In genomic region chr6:157457787-157458186, GRCh38 we compare ENCODE assay signal across 18 cellular contexts.
A peak's percentile ranks its signal among the peaks of the same experiment; 100 is the strongest.
DNase-seq lines count a peak whose midpoint lies in the region; ATAC-seq and TF ChIP-seq lines count a peak whose summit lies in the region.
"Had no signal": no experiment of that assay in that cellular context is flagged by ENCODE, and none has a peak within 500 bp of the region (broad histone marks: within the 10 kb centered on the region; RNA-seq: fewer than 3 reads in every experiment).

No MANE protein-coding gene starts in this region.

- TF ChIP-seq CTCF in dorsolateral prefrontal cortex (IDR thresholded peaks at IDR 0.05 in 54 of 56, conservative IDR thresholded peaks at IDR 0.05 in 2 of 56; ENCODE audit: low read depth in 1 of 56, partially characterized antibody in 56 of 56) (no peak), prostate gland (IDR thresholded peaks at IDR 0.05) (no peak)

- no peak overlapping the region for H3K4me3 ChIP-seq in dorsolateral prefrontal cortex
- no peak overlapping the region for H3K4me3 ChIP-seq in prostate gland
- H3K4me3 ChIP-seq: HAP-1 had no signal

- intact Hi-C loops in activated CD4-positive, alpha-beta T cell treated with anti-CD3 and anti-CD28 coated beads, Interleukin-2, amount 10 ng/mL, durations not matched to agents 24 days and 14 days (cut with micrococcal nuclease), result no loop called here
- intact Hi-C loops in dorsolateral prefrontal cortex (cut with DNase I) (loop anchor here in 1 of 2 donors (5.0 to 10.0 kb wide), 2 partner anchors 75 to 133 kb away; partner anchors contain the start of gene TMEM242), prostate gland (cut with DNase I) (no loop called here)

- no peaks in the 10 kb centered on the region for H3K9me3 ChIP-seq in prostate gland
- H3K9me3 ChIP-seq: HAP-1 had no signal

- peaks cover 7% of the 10 kb centered on the region for H3K4me1 ChIP-seq in prostate gland (replicated peaks)

- peaks cover 56% of the 10 kb centered on the region for H3K4me1 Mint-ChIP-seq in activated CD4-positive, alpha-beta T cell treated with anti-CD3 and anti-CD28 coated beads, Interleukin-2, amount 10 ng/mL, durations not matched to agents 24 days and 14 days

- peak overlapping the region; percentile 46 for H3K27ac Mint-ChIP-seq in activated CD4-positive, alpha-beta T cell treated with anti-CD3 and anti-CD28 coated beads, Interleukin-2, amount 10 ng/mL, durations not matched to agents 24 days and 14 days
- H3K27ac Mint-ChIP-seq: HFFc6 had no signal

- TF ChIP-seq POLR2A in prostate gland (IDR thresholded peaks at IDR 0.05), result no peak

- H3K36me3 ChIP-seq in prostate gland, result no peaks in the 10 kb centered on the region
- H3K36me3 ChIP-seq: HAP-1 had no signal

- DNase-seq in activated CD4-positive, alpha-beta T cell treated with anti-CD3 and anti-CD28 coated beads, Interleukin-2, amount 10 ng/mL, durations not matched to agents 24 days and 14 days, result no peak
- no peak for DNase-seq in activated CD4-positive, alpha-beta T cell treated with anti-CD3 and anti-CD28 coated beads for 1 hour
- no peak for DNase-seq in dorsolateral prefrontal cortex
- DNase-seq in prostate gland (ENCODE audit: low spot score), result peak; percentile 40
- DNase-seq in stimulated activated CD4-positive, alpha-beta T cell treated with anti-CD3 and anti-CD28 coated beads, Interleukin-15, amount 100 ng/mL, for 24 hours, result no peak
- DNase-seq in SW 1271 (lab: John Stamatoyannopoulos, UW), result no peak
- DNase-seq: AML-193; C1 segment of cervical spinal cord; Calu3; CD4-positive, alpha-beta memory T cell; COR-L47; DND-41; GOT3; HFFc6 had no signal

- no peak for ATAC-seq in GM21447 (IDR thresholded peaks at IDR 0.05; ENCODE audit: unreplicated experiment)

- H3K36me3 Mint-ChIP-seq in activated CD4-positive, alpha-beta T cell treated with anti-CD3 and anti-CD28 coated beads, Interleukin-2, amount 10 ng/mL, durations not matched to agents 24 days and 14 days (ENCODE audit: low read depth), result peaks cover 19% of the 10 kb centered on the region
- H3K36me3 Mint-ChIP-seq: CD4-positive, alpha-beta memory T cell had no signal

- H3K27me3 Mint-ChIP-seq in activated CD4-positive, alpha-beta T cell treated with anti-CD3 and anti-CD28 coated beads, Interleukin-2, amount 10 ng/mL, durations not matched to agents 24 days and 14 days, result no peaks in the 10 kb centered on the region
- H3K27me3 Mint-ChIP-seq: CD4-positive, alpha-beta memory T cell had no signal

- 56% methylated on average over 6 of the region's 6 CpGs for WGBS in prostate gland

- H3K4me3 Mint-ChIP-seq in activated CD4-positive, alpha-beta T cell treated with anti-CD3 and anti-CD28 coated beads, Interleukin-2, amount 10 ng/mL, durations not matched to agents 24 days and 14 days, result no peak overlapping the region
- H3K4me3 Mint-ChIP-seq: CD4-positive, alpha-beta memory T cell; HFFc6 had no signal

- H3K27ac ChIP-seq in dorsolateral prefrontal cortex, result peak overlapping the region in 34 of 59 donors; percentile 12 to 98 (median 90)
- peak overlapping the region; percentile 14 to 26 for H3K27ac ChIP-seq in prostate gland
- H3K27ac ChIP-seq in temporal lobe (ENCODE audit: low read depth, low read length), result peak overlapping the region; percentile 38
- H3K27ac ChIP-seq: 22Rv1 had no signal

- no peaks in the 10 kb centered on the region for H3K27me3 ChIP-seq in dorsolateral prefrontal cortex
- no peaks in the 10 kb centered on the region for H3K27me3 ChIP-seq in prostate gland (replicated peaks; ENCODE audit: insufficient read depth)

- peaks cover 2% of the 10 kb centered on the region for H3K9me3 Mint-ChIP-seq in activated CD4-positive, alpha-beta T cell treated with anti-CD3 and anti-CD28 coated beads, Interleukin-2, amount 10 ng/mL, durations not matched to agents 24 days and 14 days
- H3K9me3 Mint-ChIP-seq: CD4-positive, alpha-beta memory T cell; HFFc6 had no signal

Comparison
In these comparisons a context has a peak if more than half of its experiments do, and no peak if none do; other contexts are left out.
1. H3K27ac ChIP-seq: peak in every context shown above with its lines; median percentile 90 in dorsolateral prefrontal cortex; 38 in temporal lobe; 20 in prostate gland.